In the genomic region with DNA sequence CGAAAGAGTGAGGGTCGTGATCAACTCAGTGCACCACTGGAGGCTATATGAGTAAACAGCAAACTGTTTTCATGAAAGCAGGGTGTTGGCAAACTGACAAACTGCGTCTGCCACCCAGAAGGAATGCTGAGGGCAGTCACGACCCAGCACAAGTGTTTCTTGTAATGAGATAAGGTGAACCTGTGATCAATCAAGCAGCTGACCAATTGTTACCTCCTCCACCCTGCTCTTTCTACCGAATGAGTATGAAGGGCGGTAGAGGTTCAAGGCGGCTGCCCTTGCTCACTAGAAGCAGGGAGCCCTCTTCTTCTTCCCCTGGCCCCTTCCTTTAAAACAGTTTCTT, we compare ENCODE assay signal across 8 cellular contexts. TPM values are rescaled to one million over a fixed set of nuclear protein-coding genes. Genes with fewer than 3 reads are reported as not detected.
"Had no signal": no experiment of that assay in that cellular context is flagged by ENCODE, and none has a peak within 500 bp of the region (broad histone marks: within the 10 kb centered on the region; RNA-seq: fewer than 3 reads in every experiment).

No MANE protein-coding gene starts in this region.

RNA-seq across cellular contexts. Expression of a gene that starts 5.6 kb away (rescaled TPM):
- total RNA-seq: activated CD4-positive, alpha-beta memory T cell treated with anti-CD3 and anti-CD28 coated beads, Interleukin-2, amount 10 ng/mL, durations not matched to agents 7 days and 5 days; activated CD4-positive, alpha-beta T cell treated with anti-CD3 and anti-CD28 coated beads, Interleukin-2, amount 10 ng/mL, durations not matched to agents 7 days and 5 days; activated naive CD8-positive, alpha-beta T cell treated with anti-CD3 and anti-CD28 coated beads, Interleukin-2, amount 10 ng/mL, durations not matched to agents 7 days and 5 days; astrocyte; kidney epithelial cell; naive thymus-derived CD8-positive, alpha-beta T cell; osteoblast had no signal
- polyA plus RNA-seq: naive thymus-derived CD8-positive, alpha-beta T cell; SK-N-SH had no signal
